Comparison of ENCODE assay signal across 18 cellular contexts in genomic region chr20:33702861-33703260, GRCh38. TPM values are rescaled to one million over a fixed set of nuclear protein-coding genes. Genes with fewer than 3 reads are reported as not detected.
DNase-seq lines count a peak whose midpoint lies in the region; ATAC-seq and TF ChIP-seq lines count a peak whose summit lies in the region.
"Had no signal": no experiment of that assay in that cellular context is flagged by ENCODE, and none has a peak within 500 bp of the region (broad histone marks: within the 10 kb centered on the region; RNA-seq: fewer than 3 reads in every experiment).

No MANE protein-coding gene starts in this region.

- no peaks in the 10 kb centered on the region for H3K4me1 ChIP-seq in HEK293 (ENCODE audit: control insufficient read depth, insufficient read depth, low read length)
- H3K4me1 ChIP-seq: foreskin keratinocyte, pancreas had no signal

- no peaks in the 10 kb centered on the region for H3K9me3 ChIP-seq in HEK293 (ENCODE audit: control insufficient read depth, insufficient read depth, low read depth, low read length)
- H3K9me3 ChIP-seq: pancreas had no signal

- no peak for TF ChIP-seq CTCF in HEK293 (tag by site-specific recombination; IDR thresholded peaks at IDR 0.05)

- H3K4me1 Mint-ChIP-seq in activated CD4-positive, alpha-beta memory T cell treated with anti-CD3 and anti-CD28 coated beads for 36 hours (ENCODE audit: low read depth) = no peaks in the 10 kb centered on the region
- H3K4me1 Mint-ChIP-seq: activated B cell treated with CpG ODN at 0.5 μM for 24 hours; activated naive CD8-positive, alpha-beta T cell treated with anti-CD3 and anti-CD28 coated beads, Interleukin-2, amount 10 ng/mL, durations not matched to agents 7 days and 5 days; immature natural killer cell had no signal

- H3K4me3 Mint-ChIP-seq in activated CD4-positive, alpha-beta memory T cell treated with anti-CD3 and anti-CD28 coated beads for 36 hours = no peak overlapping the region
- H3K4me3 Mint-ChIP-seq: activated B cell treated with CpG ODN at 0.5 μM for 24 hours; activated naive CD8-positive, alpha-beta T cell treated with anti-CD3 and anti-CD28 coated beads, Interleukin-2, amount 10 ng/mL, durations not matched to agents 7 days and 5 days; immature natural killer cell had no signal

- POLR2A ChIA-PET in HEK293 (lab: Yijun Ruan, JAX) = no interaction called here
- POLR2A ChIA-PET in activated CD4-positive, alpha-beta memory T cell treated with anti-CD3 and anti-CD28 coated beads for 36 hours (lab: Charles Lee) = no interaction called here

- H3K27ac Mint-ChIP-seq in activated CD4-positive, alpha-beta memory T cell treated with anti-CD3 and anti-CD28 coated beads for 36 hours = no peak overlapping the region
- H3K27ac Mint-ChIP-seq: activated B cell treated with CpG ODN at 0.5 μM for 24 hours; activated naive CD8-positive, alpha-beta T cell treated with anti-CD3 and anti-CD28 coated beads, Interleukin-2, amount 10 ng/mL, durations not matched to agents 7 days and 5 days had no signal

- intact Hi-C loops in activated CD4-positive, alpha-beta memory T cell treated with anti-CD3 and anti-CD28 coated beads for 36 hours (cut with micrococcal nuclease) = no loop called here

- H3K36me3 Mint-ChIP-seq in activated CD4-positive, alpha-beta memory T cell treated with anti-CD3 and anti-CD28 coated beads for 36 hours = no peaks in the 10 kb centered on the region

- ATAC-seq in esophagus mucosa = peak; percentile 26
- ATAC-seq: foreskin keratinocyte, GM12878, HCT116 had no signal

- no peak overlapping the region for H3K27ac ChIP-seq in HEK293 (ENCODE audit: extremely low read depth, low read depth, low read length)
- H3K27ac ChIP-seq: foreskin keratinocyte, pancreas had no signal

- CTCF ChIA-PET in HEK293 (lab: Yijun Ruan, JAX) = no interaction called here
- CTCF ChIA-PET in activated CD4-positive, alpha-beta memory T cell treated with anti-CD3 and anti-CD28 coated beads for 36 hours (lab: Charles Lee) = no interaction called here

- peaks cover 3% of the 10 kb centered on the region for H3K9me3 Mint-ChIP-seq in activated CD4-positive, alpha-beta memory T cell treated with anti-CD3 and anti-CD28 coated beads for 36 hours
- H3K9me3 Mint-ChIP-seq: immature natural killer cell had no signal

- DNase-seq in NCI-H446 treated with DMSO at 0.1 percent for 48 hours (lab: John Stamatoyannopoulos, UW) = peak; percentile 98
- peak; percentile 45 for DNase-seq in occipital lobe (lab: John Stamatoyannopoulos, UW)
- no peak for DNase-seq in central memory CD4-positive, alpha-beta T cell
- no peak for DNase-seq in activated CD4-positive, alpha-beta memory T cell treated with anti-CD3 and anti-CD28 coated beads for 36 hours
- DNase-seq in DMS153 treated with DMSO at 0.1 percent for 48 hours (lab: John Stamatoyannopoulos, UW; ENCODE audit: unreplicated experiment) = no peak
- no peak for DNase-seq in activated effector memory CD4-positive, alpha-beta T cell treated with Interleukin-2 at 50 U/mL for 16 hours
- DNase-seq: activated B cell treated with CpG ODN at 0.5 μM for 24 hours; activated CD8-positive, alpha-beta memory T cell treated with anti-CD3 and anti-CD28 coated beads, Interleukin-2, amount 50 U/mL, for 4 hours; activated naive CD8-positive, alpha-beta T cell treated with anti-CD3 and anti-CD28 coated beads, Interleukin-2, amount 10 ng/mL, durations not matched to agents 7 days and 5 days; foreskin keratinocyte; immature natural killer cell; KBM-7; midbrain; pancreas had no signal

- H3K27me3 Mint-ChIP-seq in activated CD4-positive, alpha-beta memory T cell treated with anti-CD3 and anti-CD28 coated beads for 36 hours = no peaks in the 10 kb centered on the region
- H3K27me3 Mint-ChIP-seq: activated B cell treated with CpG ODN at 0.5 μM for 24 hours; activated naive CD8-positive, alpha-beta T cell treated with anti-CD3 and anti-CD28 coated beads, Interleukin-2, amount 10 ng/mL, durations not matched to agents 7 days and 5 days had no signal

- no peak overlapping the region for H3K4me3 ChIP-seq in HEK293 (ENCODE audit: low read depth, low read length)
- H3K4me3 ChIP-seq: GM12878, pancreas had no signal

- no peaks in the 10 kb centered on the region for H3K36me3 ChIP-seq in HEK293 (ENCODE audit: control insufficient read depth in 2 of 2, insufficient read depth in 1 of 2, low read length in 2 of 2)
- H3K36me3 ChIP-seq: pancreas had no signal

TF ChIP-seq in HEK293, 187 proteins besides CTCF, POLR2A, EP300 and RAD21:
- TF ChIP-seq, protein P1, sequence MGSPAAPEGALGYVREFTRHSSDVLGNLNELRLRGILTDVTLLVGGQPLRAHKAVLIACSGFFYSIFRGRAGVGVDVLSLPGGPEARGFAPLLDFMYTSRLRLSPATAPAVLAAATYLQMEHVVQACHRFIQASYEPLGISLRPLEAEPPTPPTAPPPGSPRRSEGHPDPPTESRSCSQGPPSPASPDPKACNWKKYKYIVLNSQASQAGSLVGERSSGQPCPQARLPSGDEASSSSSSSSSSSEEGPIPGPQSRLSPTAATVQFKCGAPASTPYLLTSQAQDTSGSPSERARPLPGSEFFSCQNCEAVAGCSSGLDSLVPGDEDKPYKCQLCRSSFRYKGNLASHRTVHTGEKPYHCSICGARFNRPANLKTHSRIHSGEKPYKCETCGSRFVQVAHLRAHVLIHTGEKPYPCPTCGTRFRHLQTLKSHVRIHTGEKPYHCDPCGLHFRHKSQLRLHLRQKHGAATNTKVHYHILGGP (tag by site-specific recombination; IDR thresholded peaks at IDR 0.05) = 0 out of 2 replicates have a peak, but pooled peaks have one; percentile 29
- TF ChIP-seq ZNF514 (tag by site-specific recombination; IDR thresholded peaks at IDR 0.05) = no peak

RNA-seq across cellular contexts. Expression of gene E2F1, which starts 16.7 kb away (rescaled TPM):
- 3.7 TPM for total RNA-seq in esophagus mucosa
- 2.2 TPM for total RNA-seq in occipital lobe
- 10 to 100 TPM; 66.8 to 67.8 TPM for total RNA-seq in activated CD4-positive, alpha-beta memory T cell treated with anti-CD3 and anti-CD28 coated beads for 36 hours

RNA-seq across cellular contexts. Expression of gene PXMP4, which starts 17.2 kb away (rescaled TPM):
- total RNA-seq in esophagus mucosa = 9.6 TPM
- total RNA-seq in occipital lobe = 12.5 TPM
- total RNA-seq in activated CD4-positive, alpha-beta memory T cell treated with anti-CD3 and anti-CD28 coated beads for 36 hours = 10 to 100 TPM in 1 of 2 experiments, 1 to 10 TPM in 1; 8.7 to 11.6 TPM

RNA-seq across cellular contexts. Expression of gene NECAB3, which starts 28.6 kb away (rescaled TPM):
- 8.0 TPM for total RNA-seq in esophagus mucosa
- 27.8 TPM for total RNA-seq in occipital lobe
- total RNA-seq in activated CD4-positive, alpha-beta memory T cell treated with anti-CD3 and anti-CD28 coated beads for 36 hours = 10 to 100 TPM; 21.0 to 22.7 TPM

RNA-seq across cellular contexts. Expression of gene ZNF341, which starts 28.9 kb away (rescaled TPM):
- total RNA-seq in esophagus mucosa (1.6 TPM), occipital lobe (2.7 TPM)
- 1 to 10 TPM; 5.9 TPM for total RNA-seq in activated CD4-positive, alpha-beta memory T cell treated with anti-CD3 and anti-CD28 coated beads for 36 hours

RNA-seq across cellular contexts. Expression of gene ACTL10, which starts 36.1 kb away (rescaled TPM):
- 2.0 TPM for total RNA-seq in esophagus mucosa
- total RNA-seq in occipital lobe = 1.1 TPM
- total RNA-seq in activated CD4-positive, alpha-beta memory T cell treated with anti-CD3 and anti-CD28 coated beads for 36 hours = 1 to 10 TPM; 1.8 to 2.3 TPM

Comparison
In these comparisons a context has a peak if more than half of its experiments do, and no peak if none do; other contexts are left out.
1. DNase-seq: peak in NCI-H446 treated with DMSO at 0.1 percent for 48 hours (single experiment) and occipital lobe (single experiment); none in central memory CD4-positive, alpha-beta T cell (single experiment), activated CD4-positive, alpha-beta memory T cell treated with anti-CD3 and anti-CD28 coated beads for 36 hours (single experiment), DMS153 treated with DMSO at 0.1 percent for 48 hours (single experiment) and activated effector memory CD4-positive, alpha-beta T cell treated with Interleukin-2 at 50 U/mL for 16 hours (single experiment).
2. RNA of gene E2F1, which starts 16.7 kb away (total RNA-seq): 66.8 to 67.8 TPM in activated CD4-positive, alpha-beta memory T cell treated with anti-CD3 and anti-CD28 coated beads for 36 hours; 3.7 TPM in esophagus mucosa (single experiment) and 2.2 TPM in occipital lobe (single experiment); every median in the first group is over 10 times any median in the second.